12 cellular contexts compared by ENCODE assay signal in the genomic region with DNA sequence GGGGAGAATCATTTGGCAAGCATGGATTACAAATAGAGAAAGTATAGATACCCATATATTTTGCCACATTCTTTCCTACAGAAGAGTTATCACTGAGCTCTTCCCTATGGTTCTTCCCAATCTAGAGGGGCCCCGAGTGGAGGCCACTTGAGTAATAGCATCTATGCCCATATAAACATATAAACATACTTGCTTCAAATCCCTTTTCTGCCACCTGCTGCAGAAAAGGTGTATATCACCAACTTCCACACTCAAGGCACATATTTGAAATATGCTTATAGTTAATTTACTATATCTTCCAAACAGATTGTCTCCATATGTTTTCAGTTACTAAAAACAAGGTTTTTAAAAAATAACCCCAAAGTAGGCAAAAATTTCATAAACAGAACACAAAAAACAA.
DNase-seq lines count a peak whose midpoint lies in the region; ATAC-seq, FAIRE-seq and TF ChIP-seq lines count a peak whose summit lies in the region.
"Had no signal": no experiment of that assay in that cellular context is flagged by ENCODE, and none has a peak within 500 bp of the region (broad histone marks: within the 10 kb centered on the region; RNA-seq: fewer than 3 reads in every experiment).

No MANE protein-coding gene starts in this region.

- no TSS peak for BruUV-seq in HepG2 (replicated peaks; lab: Mats Ljungman, UMichigan)

- H3F3A ChIP-seq in GM23338 (replicated peaks; ENCODE audit: low read depth): no peaks in the 10 kb centered on the region

- H3K9me3 Mint-ChIP-seq in GM23338: peaks cover 2% of the 10 kb centered on the region; the same call in 2 of the 3 replicates
- no peaks in the 10 kb centered on the region for H3K9me3 Mint-ChIP-seq in activated T-helper 1 cell treated with anti-CD3 and anti-CD28 coated beads, Interleukin-12 subunit alpha, Interleukin-12 subunit beta, Interleukin-2, Interleukin-4 antibody, amounts not matched to agents 30 ng/mL and 10 ng/mL and 1 ng/mL, durations not matched to agents 14 hours and 24 hours and 36 hours
- H3K9me3 Mint-ChIP-seq: naive thymus-derived CD8-positive, alpha-beta T cell had no signal

- H3K4me3 ChIP-seq in GM23338 (no peak overlapping the region), HepG2 (replicated peaks in 1 of 3; ENCODE audit: insufficient read depth in 1 of 3, low read depth in 2 of 3, low read length in 3 of 3) (no peak overlapping the region)

- 0 out of 3 replicates have a peak overlapping the region, but pooled peaks have one; percentile 6 for H3K4me3 Mint-ChIP-seq in GM23338
- H3K4me3 Mint-ChIP-seq in activated T-helper 1 cell treated with anti-CD3 and anti-CD28 coated beads, Interleukin-12 subunit alpha, Interleukin-12 subunit beta, Interleukin-2, Interleukin-4 antibody, amounts not matched to agents 30 ng/mL and 10 ng/mL and 1 ng/mL, durations not matched to agents 14 hours and 24 hours and 36 hours: peak overlapping the region; percentile 75
- H3K4me3 Mint-ChIP-seq: naive thymus-derived CD8-positive, alpha-beta T cell had no signal

- H3K4me2 ChIP-seq in GM23338 (no peak overlapping the region), HepG2 (ENCODE audit: low read depth, low read length) (no peak overlapping the region)

- ATAC-seq in GM23338 (no peak), HepG2 (no peak), GM21786 (IDR thresholded peaks at IDR 0.05; ENCODE audit: unreplicated experiment) (no peak)

- H3K9me2 ChIP-seq in GM23338 (ENCODE audit: insufficient read depth): no peaks in the 10 kb centered on the region

- H3K36me3 ChIP-seq in GM23338 (ENCODE audit: insufficient read depth): peaks cover 12% of the 10 kb centered on the region
- H3K36me3 ChIP-seq in HepG2 (replicated peaks in 1 of 2; ENCODE audit: control insufficient read depth in 1 of 2, insufficient read depth in 2 of 2, low read length in 2 of 2): no peaks in the 10 kb centered on the region; a peak in 1 of 5 replicates

- H3K27ac Mint-ChIP-seq in GM23338: no peak overlapping the region
- peak overlapping the region; percentile 56 for H3K27ac Mint-ChIP-seq in activated T-helper 1 cell treated with anti-CD3 and anti-CD28 coated beads, Interleukin-12 subunit alpha, Interleukin-12 subunit beta, Interleukin-2, Interleukin-4 antibody, amounts not matched to agents 30 ng/mL and 10 ng/mL and 1 ng/mL, durations not matched to agents 14 hours and 24 hours and 36 hours

- no peak for FAIRE-seq in HepG2 (lab: Jason Lieb, UNC)

- no peak overlapping the region for H3K9ac ChIP-seq in HepG2 (ENCODE audit: insufficient read depth, low read depth, low read length)

- H3K9me3 ChIP-seq in HepG2 (ENCODE audit: low read length): no peaks in the 10 kb centered on the region

- peaks cover 2% of the 10 kb centered on the region for H3K27me3 Mint-ChIP-seq in GM23338 (ENCODE audit: insufficient read depth, low read depth, poor library complexity)
- H3K27me3 Mint-ChIP-seq in activated T-helper 1 cell treated with anti-CD3 and anti-CD28 coated beads, Interleukin-12 subunit alpha, Interleukin-12 subunit beta, Interleukin-2, Interleukin-4 antibody, amounts not matched to agents 30 ng/mL and 10 ng/mL and 1 ng/mL, durations not matched to agents 14 hours and 24 hours and 36 hours (ENCODE audit: insufficient read depth): no peaks in the 10 kb centered on the region
- H3K27me3 Mint-ChIP-seq: naive thymus-derived CD8-positive, alpha-beta T cell had no signal

- H3K36me3 Mint-ChIP-seq in GM23338 (ENCODE audit: low read depth): peaks cover 91% of the 10 kb centered on the region
- H3K36me3 Mint-ChIP-seq in activated T-helper 1 cell treated with anti-CD3 and anti-CD28 coated beads, Interleukin-12 subunit alpha, Interleukin-12 subunit beta, Interleukin-2, Interleukin-4 antibody, amounts not matched to agents 30 ng/mL and 10 ng/mL and 1 ng/mL, durations not matched to agents 14 hours and 24 hours and 36 hours (ENCODE audit: low read depth): peaks cover 49% of the 10 kb centered on the region

- peaks cover 35% of the 10 kb centered on the region for H3K4me1 Mint-ChIP-seq in GM23338
- peaks cover 47% of the 10 kb centered on the region for H3K4me1 Mint-ChIP-seq in activated T-helper 1 cell treated with anti-CD3 and anti-CD28 coated beads, Interleukin-12 subunit alpha, Interleukin-12 subunit beta, Interleukin-2, Interleukin-4 antibody, amounts not matched to agents 30 ng/mL and 10 ng/mL and 1 ng/mL, durations not matched to agents 14 hours and 24 hours and 36 hours (ENCODE audit: low read depth)

- intact Hi-C loops in activated T-helper 1 cell treated with anti-CD3 and anti-CD28 coated beads, Interleukin-12 subunit alpha, Interleukin-12 subunit beta, Interleukin-2, Interleukin-4 antibody, amounts not matched to agents 30 ng/mL and 10 ng/mL and 1 ng/mL, durations not matched to agents 14 hours and 24 hours and 36 hours (cut with micrococcal nuclease): loop anchor here (1.0 kb wide), 2 partner anchors 42 to 328 kb away; no protein-coding TSS in a partner anchor
- intact Hi-C loops in HepG2 (cut with micrococcal nuclease; ENCODE audit: unreplicated experiment): loop anchor here (2.0 kb wide), 1 partner anchor 329 kb away; no protein-coding TSS in a partner anchor

- H4K20me1 ChIP-seq in GM23338 (replicated peaks; ENCODE audit: insufficient read depth): peaks cover 13% of the 10 kb centered on the region
- H4K20me1 ChIP-seq in HepG2 (ENCODE audit: insufficient read depth, low read length): no peaks in the 10 kb centered on the region

- in situ Hi-C loops in HepG2 (cut with HindIII; ENCODE audit: extremely low pct_ligation_motif_present, low pct_unique_long_range_greater_than_20kb): loop anchor here (25.0 kb wide), 1 partner anchor 519 kb away; no protein-coding TSS in a partner anchor

- TF ChIP-seq POLR2A in HepG2 (IDR thresholded peaks at IDR 0.05; ENCODE audit: insufficient read depth in 1 of 2, low read depth in 2 of 2, low read length in 2 of 2): no peak

- H3K4me1 ChIP-seq in GM23338 (ENCODE audit: insufficient read depth) (no peaks in the 10 kb centered on the region; the same call in 1 of the 2 replicates), HepG2 (ENCODE audit: insufficient read depth, low read length) (no peaks in the 10 kb centered on the region)

- CTCF ChIA-PET in HepG2 (lab: Yijun Ruan, JAX; ENCODE audit: low intra/inter-chr PET ratio, low total read pairs): no interaction called here

- WGBS in HepG2 (ENCODE audit: low lambda C conversion rate): 90% methylated on average over 1 of the region's 1 CpG

- no peak for TF ChIP-seq CTCF in GM23338 (conservative IDR thresholded peaks at IDR 0.05; ENCODE audit: low read depth in 2 of 2)
- no peak for TF ChIP-seq CTCF in HepG2 (CRISPR knock-in tag; IDR thresholded peaks at IDR 0.05)

- DNase-seq in NCI-H748 (lab: John Stamatoyannopoulos, UW; ENCODE audit: unreplicated experiment) (peak; percentile 6), NCI-H748 treated with DMSO at 0.1 percent for 48 hours (lab: John Stamatoyannopoulos, UW) (no peak), GM23338 (ENCODE audit: low spot score) (no peak), HepG2 (ENCODE audit: low spot score) (no peak), NCI-H1092 (lab: John Stamatoyannopoulos, UW) (no peak), germinal center (ENCODE audit: low spot score) (no peak)
- no peak for DNase-seq in activated T-helper 1 cell treated with anti-CD3 and anti-CD28 coated beads, Interleukin-12 subunit alpha, Interleukin-12 subunit beta, Interleukin-2, Interleukin-4 antibody, amounts not matched to agents 30 ng/mL and 10 ng/mL and 1 ng/mL, durations not matched to agents 14 hours and 24 hours and 36 hours (ENCODE audit: low spot score)
- DNase-seq: NCI-H2171 treated with DMSO at 0.1 percent for 48 hours; stimulated activated CD4-positive, alpha-beta T cell treated with anti-CD3 and anti-CD28 coated beads, Interleukin-4, amount 100 ng/mL, for 24 hours; trophoblast cell had no signal

- H2AFZ ChIP-seq in GM23338: no peak overlapping the region
- H2AFZ ChIP-seq in HepG2 (ENCODE audit: low read length): no peak overlapping the region

- TF ChIP-seq RAD21 in HepG2 (CRISPR knock-in tag; IDR thresholded peaks at IDR 0.05): no peak

- TF ChIP-seq EP300 in HepG2 (IDR thresholded peaks at IDR 0.05; ENCODE audit: low read depth in 2 of 2, low read length in 2 of 2) (no peak), HepG2 (CRISPR knock-in tag; IDR thresholded peaks at IDR 0.05; ENCODE audit: borderline replicate concordance) (no peak)

- POLR2A ChIA-PET in HepG2 (lab: Yijun Ruan, JAX): no interaction called here

- H3K27ac ChIP-seq in GM23338 (ENCODE audit: low read depth): no peak overlapping the region
- no peak overlapping the region for H3K27ac ChIP-seq in HepG2 (ENCODE audit: extremely low read length, insufficient read depth, low read length)

- H3K27me3 ChIP-seq in GM23338 (ENCODE audit: insufficient read depth) (no peaks in the 10 kb centered on the region), HepG2 (ENCODE audit: control insufficient read depth in 1 of 2, insufficient read depth in 2 of 2, low read length in 2 of 2) (no peaks in the 10 kb centered on the region)

- H3K79me2 ChIP-seq in GM23338 (replicated peaks; ENCODE audit: insufficient read depth): peaks cover 98% of the 10 kb centered on the region
- H3K79me2 ChIP-seq in HepG2 (ENCODE audit: insufficient read depth, low read length): peaks cover 4% of the 10 kb centered on the region

TF ChIP-seq in GM23338, 12 proteins besides CTCF, POLR2A, EP300 and RAD21 (continues in another document):
- TF ChIP-seq EZH2phosphoT487 (IDR thresholded peaks at IDR 0.05; ENCODE audit: unreplicated experiment): no peak

TF ChIP-seq in HepG2, 621 proteins besides CTCF, POLR2A, EP300 and RAD21:
- TF ChIP-seq ZNF564 (CRISPR knock-in tag; IDR thresholded peaks at IDR 0.05) (no peak), PITX1 (CRISPR knock-in tag; IDR thresholded peaks at IDR 0.05) (no peak), REL (CRISPR knock-in tag; conservative IDR thresholded peaks at IDR 0.05) (no peak), STAG1 (CRISPR knock-in tag; IDR thresholded peaks at IDR 0.05) (peak; percentile 17; the same call in 1 of the 2 replicates), TOPORS (CRISPR knock-in tag; IDR thresholded peaks at IDR 0.05) (no peak)
